In genomic region chr3:57402675-57403074, GRCh38 we compare ENCODE assay signal across 21 cellular contexts.
"Had no signal": no experiment of that assay in that cellular context is flagged by ENCODE, and none has a peak within 500 bp of the region (broad histone marks: within the 10 kb centered on the region; RNA-seq: fewer than 3 reads in every experiment).

No MANE protein-coding gene starts in this region.

- H3K27me3 ChIP-seq: MG63 had no signal

- H3K9me3 ChIP-seq: MG63, SK-N-SH had no signal

- H3K4me3 ChIP-seq: MG63 had no signal

- ATAC-seq: Panc1, PC-3 had no signal

- H3K36me3 ChIP-seq: MG63 had no signal

- H3K4me2 ChIP-seq: SK-N-SH had no signal

- DNase-seq: Karpas-422, KG1, MG63, NCI-H1092, NCI-H1105 treated with DMSO at 0.1 percent for 48 hours, NCI-H1417 treated with DMSO at 0.1 percent for 48 hours, NCI-H146, NCI-H1694 treated with DMSO at 0.1 percent for 48 hours, NCI-H1930, NCI-H2081, NCI-H2107, NCI-H2227 treated with DMSO at 0.1 percent for 48 hours, NCI-H524, NCI-H526 treated with DMSO at 0.1 percent for 48 hours, NCI-H748 treated with DMSO at 0.1 percent for 48 hours, PC-3, SHP77, SK-N-SH, T-helper 1 cell had no signal

- H3K9me2 ChIP-seq: SK-N-SH had no signal

- H3K27ac ChIP-seq: RWPE1 had no signal

- H3K9ac ChIP-seq: SK-N-SH had no signal
